In the genomic region with DNA sequence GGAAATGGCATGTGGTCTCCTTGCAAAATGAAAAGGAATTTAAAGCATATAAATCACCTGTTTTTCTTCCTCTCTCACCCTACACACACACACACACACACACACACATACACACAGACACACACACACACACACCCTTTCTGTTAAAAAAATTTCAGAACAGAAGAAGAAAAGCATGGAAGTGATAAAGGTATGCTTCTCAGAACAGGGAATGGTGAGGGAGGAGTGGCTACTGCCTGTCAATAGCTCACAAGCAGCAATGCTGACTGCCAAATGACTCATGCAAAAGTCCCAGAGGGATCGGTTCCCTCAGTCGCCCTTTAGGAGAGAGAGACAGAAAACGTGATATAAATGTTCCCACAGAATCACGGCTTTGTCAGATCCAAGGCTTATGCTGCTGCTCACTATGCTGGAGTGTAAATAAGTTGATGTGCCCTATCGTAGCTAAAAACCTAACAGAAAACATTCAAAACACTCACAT, we compare ENCODE assay signal across 8 cellular contexts.
DNase-seq lines count a peak whose midpoint lies in the region; ATAC-seq, FAIRE-seq and TF ChIP-seq lines count a peak whose summit lies in the region.

No MANE protein-coding gene starts in this region.

- no peaks in the 10 kb centered on the region for H3K9me3 ChIP-seq in adipocyte (ENCODE audit: control insufficient read depth, low read length)
- peaks cover 12% of the 10 kb centered on the region for H3K9me3 ChIP-seq in left ventricle myocardium inferior (replicated peaks)
- no peaks in the 10 kb centered on the region for H3K9me3 ChIP-seq in small intestine (ENCODE audit: control insufficient read depth, low read depth)
- H3K9me3 ChIP-seq in prostate gland: no peaks in the 10 kb centered on the region

- TF ChIP-seq POLR2A in prostate gland (IDR thresholded peaks at IDR 0.05): no peak

- H3K9ac ChIP-seq in adipocyte (ENCODE audit: low read length): peak overlapping the region; percentile 68

- H3K36me3 ChIP-seq in adipocyte (ENCODE audit: control insufficient read depth, insufficient read depth, low read length, severe bottlenecking): peaks cover 22% of the 10 kb centered on the region
- peaks cover 4% of the 10 kb centered on the region for H3K36me3 ChIP-seq in left ventricle myocardium inferior
- no peaks in the 10 kb centered on the region for H3K36me3 ChIP-seq in small intestine (ENCODE audit: control insufficient read depth in 2 of 2, insufficient read depth in 2 of 2, low read length in 2 of 2)
- H3K36me3 ChIP-seq in prostate gland: no peaks in the 10 kb centered on the region

- WGBS in small intestine, 3 donors: 21 to 37% (median 23%) methylated on average over 5 of the region's 5 CpGs
- 16% methylated on average over 5 of the region's 5 CpGs for WGBS in prostate gland

- DNase-seq in H4 (ENCODE audit: low spot score) (peak; percentile 57), adipocyte (ENCODE audit: low read depth) (peak; percentile 90), left ventricle myocardium inferior (peak; percentile 56), small intestine (peak; percentile 52), prostate gland (ENCODE audit: low spot score) (no peak), NCI-H526 treated with DMSO at 0.1 percent for 48 hours (lab: John Stamatoyannopoulos, UW) (no peak), NCI-H2107 treated with DMSO at 0.1 percent for 48 hours (lab: John Stamatoyannopoulos, UW; ENCODE audit: unreplicated experiment) (no peak)

- no peak for FAIRE-seq in small intestine (lab: Jason Lieb, UNC)

- ATAC-seq in HG03521 (IDR thresholded peaks at IDR 0.05; ENCODE audit: unreplicated experiment): no peak

- TF ChIP-seq CTCF in left ventricle myocardium inferior (IDR thresholded peaks at IDR 0.05; ENCODE audit: borderline replicate concordance) (no peak), prostate gland (IDR thresholded peaks at IDR 0.05) (no peak)

- H3K27me3 ChIP-seq in adipocyte (replicated peaks; ENCODE audit: control insufficient read depth, insufficient read depth, low read length): no peaks in the 10 kb centered on the region
- no peaks in the 10 kb centered on the region for H3K27me3 ChIP-seq in left ventricle myocardium inferior (ENCODE audit: low read depth)
- H3K27me3 ChIP-seq in small intestine (ENCODE audit: control insufficient read depth in 2 of 2, insufficient read depth in 2 of 2, low read length in 2 of 2): no peaks in the 10 kb centered on the region
- no peaks in the 10 kb centered on the region for H3K27me3 ChIP-seq in prostate gland (replicated peaks; ENCODE audit: insufficient read depth)

- H3K4me3 ChIP-seq in adipocyte (ENCODE audit: low read length): peak overlapping the region; percentile 67
- peak overlapping the region; percentile 40 for H3K4me3 ChIP-seq in left ventricle myocardium inferior
- H3K4me3 ChIP-seq in small intestine (ENCODE audit: low read depth in 1 of 2, low read length in 2 of 2): no peak overlapping the region
- H3K4me3 ChIP-seq in prostate gland: no peak overlapping the region

- intact Hi-C loops in left ventricle myocardium inferior (cut with micrococcal nuclease) (no loop called here), prostate gland (cut with DNase I) (no loop called here)

- H3K4me1 ChIP-seq in adipocyte (ENCODE audit: control insufficient read depth, insufficient read depth, low read length) (peaks cover 37% of the 10 kb centered on the region), left ventricle myocardium inferior (peaks cover 34% of the 10 kb centered on the region), small intestine (ENCODE audit: control insufficient read depth in 2 of 2, insufficient read depth in 1 of 2, low read depth in 1 of 2, low read length in 1 of 2) (peaks cover 0 to 2% of the 10 kb centered on the region in 2 donors), prostate gland (replicated peaks) (no peaks in the 10 kb centered on the region)

- peak overlapping the region; percentile 93 for H3K27ac ChIP-seq in left ventricle myocardium inferior (replicated peaks)
- H3K27ac ChIP-seq in small intestine (ENCODE audit: low read depth in 1 of 2, low read length in 1 of 2): no peak overlapping the region
- H3K27ac ChIP-seq in prostate gland: no peak overlapping the region

Comparison
In these comparisons a context has a peak if more than half of its experiments do, and no peak if none do; other contexts are left out.
1. DNase-seq: peak in H4 (single experiment), adipocyte (single experiment), left ventricle myocardium inferior (single experiment) and small intestine (single experiment); none in prostate gland (single experiment), NCI-H526 treated with DMSO at 0.1 percent for 48 hours (single experiment) and NCI-H2107 treated with DMSO at 0.1 percent for 48 hours (single experiment).
2. H3K4me3 ChIP-seq: peak in adipocyte (single experiment) and left ventricle myocardium inferior (single experiment); none in small intestine (0 of 2) and prostate gland (0 of 2).